In genomic region chr21:45542242-45542666, GRCh38 we compare ENCODE assay signal across 1 cellular context.
A peak's percentile ranks its signal among the peaks of the same experiment; 100 is the strongest.
TF ChIP-seq lines count a peak whose summit lies in the region.

TSS of gene SLC19A1 (minus strand) at chr21:45542440. CDS start at chr21:45537959, 4,481 bp downstream.

TF ChIP-seq in H1, 55 proteins besides CTCF, POLR2A, EP300 and RAD21:
- TF ChIP-seq POU5F1 (IDR thresholded peaks at IDR 0.05; ENCODE audit: low read depth, low read length) (no peak), MAX (IDR thresholded peaks at IDR 0.05) (no peak; the same call in 1 of the 2 replicates), PHF8 (conservative IDR thresholded peaks at IDR 0.05; ENCODE audit: low read depth, low read length) (0 out of 2 replicates have a peak, but pooled peaks have one; percentile 44), KDM4A (IDR thresholded peaks at IDR 0.05; ENCODE audit: low read depth, low read length, severe bottlenecking) (peak; percentile 35), CHD2 (IDR thresholded peaks at IDR 0.05; ENCODE audit: low read length) (no peak), GTF2F1 (IDR thresholded peaks at IDR 0.05; ENCODE audit: borderline replicate concordance, low read depth, low read length) (no peak)
